ENCODE assay signal across 8 cellular contexts in genomic region chr2:218322756-218323525, GRCh38. TPM values are rescaled to one million over a fixed set of nuclear protein-coding genes. Genes with fewer than 3 reads are reported as not detected.
DNase-seq lines count a peak whose midpoint lies in the region; ATAC-seq and TF ChIP-seq lines count a peak whose summit lies in the region.

No MANE protein-coding gene starts in this region.

- H3K36me3 ChIP-seq in KMS-11 (ENCODE audit: insufficient read depth) (no peaks in the 10 kb centered on the region), tibial nerve (no peaks in the 10 kb centered on the region)

- peak overlapping the region; percentile 71 for H2AFZ ChIP-seq in KMS-11 (ENCODE audit: low read depth)

- 1 to 2% methylated on average over 23 to 56 of the region's 69 CpGs for WGBS in tibial nerve, 2 donors

- H3K4me2 ChIP-seq in KMS-11: peak overlapping the region; percentile 86; the same call in 1 of the 2 replicates

- no peak overlapping the region for H3K27ac ChIP-seq in KMS-11
- peak overlapping the region; percentile 71 to 92 (median 80) for H3K27ac ChIP-seq in tibial nerve

- TF ChIP-seq CTCF in KMS-11 (conservative IDR thresholded peaks at IDR 0.05; ENCODE audit: low read depth, low read length) (no peak), omental fat pad (IDR thresholded peaks at IDR 0.05) (no peak), tibial nerve (IDR thresholded peaks at IDR 0.05) (no peak)

- H3K27me3 ChIP-seq in KMS-11 (ENCODE audit: insufficient read depth, low read depth): no peaks in the 10 kb centered on the region
- no peaks in the 10 kb centered on the region for H3K27me3 ChIP-seq in tibial nerve

- H3K4me1 ChIP-seq in KMS-11 (ENCODE audit: low read depth, poor library complexity, severe bottlenecking) (peaks cover 13% of the 10 kb centered on the region), tibial nerve (peaks cover 0 to 48% (median 19%) of the 10 kb centered on the region in 4 donors)

- peak in 1 of 2 donors; percentile 52 for TF ChIP-seq EP300 in tibial nerve (IDR thresholded peaks at IDR 0.05)

- TF ChIP-seq POLR2A in Raji (IDR thresholded peaks at IDR 0.05; ENCODE audit: insufficient read depth, low read depth, low read length) (peak; percentile 67), tibial nerve (IDR thresholded peaks at IDR 0.05) (peak in 1 of 2 donors; percentile 48)

- H3K4me3 ChIP-seq in KMS-11 (IDR thresholded peaks at IDR 0.05; ENCODE audit: insufficient read depth, low read depth, low read length) (peak overlapping the region; percentile 58), tibial nerve (peak overlapping the region; percentile 59 to 87 (median 69))

- H3K9ac ChIP-seq in KMS-11: peak overlapping the region; percentile 25; the same call in 1 of the 2 replicates

- no peaks in the 10 kb centered on the region for H3K79me2 ChIP-seq in KMS-11 (ENCODE audit: insufficient read depth, low read depth)

- peak; percentile 73 for DNase-seq in DMS79 treated with DMSO at 0.1 percent for 48 hours (lab: John Stamatoyannopoulos, UW)
- DNase-seq in activated naive CD4-positive, alpha-beta T cell treated with anti-CD3 and anti-CD28 coated beads, Interleukin-2, amount 50 U/mL, for 16 hours: peak; percentile 49
- peak; percentile 95 for DNase-seq in glomerular visceral epithelial cell (ENCODE audit: extremely low spot score)
- peak; percentile 42 for DNase-seq in omental fat pad (ENCODE audit: low spot score)
- DNase-seq in tibial nerve (ENCODE audit: low spot score in 2 of 2): peak; percentile 26 to 63

- H3K9me3 ChIP-seq in tibial nerve: no peaks in the 10 kb centered on the region

- ATAC-seq in GM21737 (IDR thresholded peaks at IDR 0.05; ENCODE audit: unreplicated experiment): peak; percentile 62
- ATAC-seq in omental fat pad (ENCODE audit: low FRiP score): peak; percentile 84

- H4K20me1 ChIP-seq in KMS-11 (ENCODE audit: insufficient read depth): no peaks in the 10 kb centered on the region

RNA-seq across cellular contexts. Expression of gene TMBIM1, which starts 30.6 kb away (rescaled TPM):
- 100 to 1,000 TPM; 190 to 689 (median 399) TPM for total RNA-seq in omental fat pad
- 100 to 1,000 TPM; 183 to 282 (median 202) TPM for total RNA-seq in tibial nerve

RNA-seq across cellular contexts. Expression of gene CATIP, which starts 33.7 kb away (rescaled TPM):
- total RNA-seq in omental fat pad (not detected), tibial nerve (not detected)

RNA-seq across cellular contexts. Expression of gene PNKD, which starts 52.6 kb away (rescaled TPM):
- total RNA-seq in omental fat pad (10 to 100 TPM; 25.5 to 38.0 (median 31.3) TPM), tibial nerve (10 to 100 TPM; 62.3 to 68.9 (median 63.6) TPM)

RNA-seq across cellular contexts. Expression of gene AAMP, which starts 53.0 kb away (rescaled TPM):
- total RNA-seq in omental fat pad (100 to 1,000 TPM; 122 to 165 (median 140) TPM), tibial nerve (100 to 1,000 TPM; 111 to 179 (median 143) TPM)

RNA-seq across cellular contexts. Expression of gene SLC11A1, which starts 59.1 kb away (rescaled TPM):
- total RNA-seq in omental fat pad (100 to 1,000 TPM in 2 of 4 donors, 10 to 100 TPM in 2; 40.0 to 218 (median 127) TPM), tibial nerve (100 to 1,000 TPM in 1 of 4 donors, 10 to 100 TPM in 3; 19.0 to 213 (median 52.9) TPM)

Comparison
In these comparisons a context has a peak if more than half of its experiments do, and no peak if none do; other contexts are left out.
1. DNase-seq: peak in every context shown above with its lines; median percentile 95 in glomerular visceral epithelial cell; 73 in DMS79 treated with DMSO at 0.1 percent for 48 hours; 49 in activated naive CD4-positive, alpha-beta T cell treated with anti-CD3 and anti-CD28 coated beads, Interleukin-2, amount 50 U/mL, for 16 hours; 44 in tibial nerve; 42 in omental fat pad.